In genomic region chr2:70089946-70090523, GRCh38 we compare ENCODE assay signal across 8 cellular contexts. TPM values are rescaled to one million over a fixed set of nuclear protein-coding genes. Genes with fewer than 3 reads are reported as not detected.
DNase-seq lines count a peak whose midpoint lies in the region; ATAC-seq, FAIRE-seq and TF ChIP-seq lines count a peak whose summit lies in the region.

No MANE protein-coding gene starts in this region.

- DNase-seq in activated T-cell treated with anti-CD3 and anti-CD28 coated beads, Interleukin-2, amount 50 U/mL, for 4 hours: no peak
- no peak for DNase-seq in activated T-cell treated with anti-CD3 and anti-CD28 coated beads, Interleukin-2, amount 50 U/mL, for 1 hour
- no peak for DNase-seq in activated naive CD8-positive, alpha-beta T cell treated with anti-CD3 and anti-CD28 coated beads, Interleukin-2, amount 10 ng/mL, durations not matched to agents 7 days and 5 days
- no peak for DNase-seq in right lobe of liver
- DNase-seq in tibial nerve (ENCODE audit: low spot score in 2 of 2): no peak
- DNase-seq in kidney tubule cell (ENCODE audit: low spot score): no peak
- DNase-seq in RCC 7860 (ENCODE audit: low spot score): no peak

- WGBS in right lobe of liver (ENCODE audit: insufficient coverage, low coverage, low lambda C conversion rate, missing lambda C conversion rate): 46% methylated on average over 6 of the region's 6 CpGs
- 20 to 23% methylated on average over 6 of the region's 6 CpGs for WGBS in tibial nerve, 2 donors

- H3K36me3 ChIP-seq in right lobe of liver: no peaks in the 10 kb centered on the region
- H3K36me3 ChIP-seq in tibial nerve: peaks cover 0 to 24% (median 0%) of the 10 kb centered on the region in 3 donors

- TF ChIP-seq EP300 in tibial nerve (IDR thresholded peaks at IDR 0.05): peak in 1 of 2 donors; percentile 12

- peaks cover 0 to 30% (median 9%) of the 10 kb centered on the region in 4 donors for H3K4me1 ChIP-seq in right lobe of liver
- peaks cover 0 to 59% (median 31%) of the 10 kb centered on the region in 4 donors for H3K4me1 ChIP-seq in tibial nerve

- H3K36me3 Mint-ChIP-seq in activated T-cell treated with anti-CD3 and anti-CD28 coated beads, Interleukin-2, amount 50 U/mL, for 4 hours (ENCODE audit: insufficient read depth): peaks cover 31% of the 10 kb centered on the region
- peaks cover 35% of the 10 kb centered on the region for H3K36me3 Mint-ChIP-seq in activated naive CD8-positive, alpha-beta T cell treated with anti-CD3 and anti-CD28 coated beads, Interleukin-2, amount 10 ng/mL, durations not matched to agents 7 days and 5 days

- no peak for ATAC-seq in activated T-cell treated with anti-CD3 and anti-CD28 coated beads, Interleukin-2, amount 50 U/mL, for 4 hours
- no peak for ATAC-seq in activated naive CD8-positive, alpha-beta T cell treated with anti-CD3 and anti-CD28 coated beads, Interleukin-2, amount 10 ng/mL, durations not matched to agents 7 days and 5 days (ENCODE audit: low read depth)
- ATAC-seq in right lobe of liver (no peak), GM19395 (IDR thresholded peaks at IDR 0.05; ENCODE audit: unreplicated experiment) (no peak)

- peak overlapping the region; percentile 97 for H3K27ac Mint-ChIP-seq in activated naive CD8-positive, alpha-beta T cell treated with anti-CD3 and anti-CD28 coated beads, Interleukin-2, amount 10 ng/mL, durations not matched to agents 7 days and 5 days

- no peaks in the 10 kb centered on the region for H3K9me3 Mint-ChIP-seq in activated T-cell treated with anti-CD3 and anti-CD28 coated beads, Interleukin-2, amount 50 U/mL, for 4 hours
- no peaks in the 10 kb centered on the region for H3K9me3 Mint-ChIP-seq in activated naive CD8-positive, alpha-beta T cell treated with anti-CD3 and anti-CD28 coated beads, Interleukin-2, amount 10 ng/mL, durations not matched to agents 7 days and 5 days

- H3K4me3 Mint-ChIP-seq in activated T-cell treated with anti-CD3 and anti-CD28 coated beads, Interleukin-2, amount 50 U/mL, for 4 hours: peak overlapping the region; percentile 98
- peak overlapping the region; percentile 96 for H3K4me3 Mint-ChIP-seq in activated naive CD8-positive, alpha-beta T cell treated with anti-CD3 and anti-CD28 coated beads, Interleukin-2, amount 10 ng/mL, durations not matched to agents 7 days and 5 days

- H3K27ac ChIP-seq in right lobe of liver (peak overlapping the region; percentile 100), tibial nerve (peak overlapping the region; percentile 98 to 100 (median 100))

- H3K9me3 ChIP-seq in right lobe of liver: no peaks in the 10 kb centered on the region
- H3K9me3 ChIP-seq in tibial nerve: no peaks in the 10 kb centered on the region

- H3K27me3 Mint-ChIP-seq in activated T-cell treated with anti-CD3 and anti-CD28 coated beads, Interleukin-2, amount 50 U/mL, for 4 hours (ENCODE audit: low read depth): no peaks in the 10 kb centered on the region
- no peaks in the 10 kb centered on the region for H3K27me3 Mint-ChIP-seq in activated naive CD8-positive, alpha-beta T cell treated with anti-CD3 and anti-CD28 coated beads, Interleukin-2, amount 10 ng/mL, durations not matched to agents 7 days and 5 days

- no peak for TF ChIP-seq POLR2A in right lobe of liver (IDR thresholded peaks at IDR 0.05)
- no peak for TF ChIP-seq POLR2A in tibial nerve (IDR thresholded peaks at IDR 0.05)

- no peak for TF ChIP-seq CTCF in right lobe of liver (IDR thresholded peaks at IDR 0.05)
- no peak for TF ChIP-seq CTCF in tibial nerve (IDR thresholded peaks at IDR 0.05)

- H3K4me3 ChIP-seq in right lobe of liver: peak overlapping the region; percentile 77 to 91 (median 81)
- peak overlapping the region; percentile 62 to 90 (median 78) for H3K4me3 ChIP-seq in tibial nerve

- H3K27me3 ChIP-seq in right lobe of liver: no peaks in the 10 kb centered on the region
- no peaks in the 10 kb centered on the region for H3K27me3 ChIP-seq in tibial nerve

- intact Hi-C loops in right lobe of liver (cut with DNase I): loop anchor here in 1 of 2 donors (5.0 kb wide), 1 partner anchor 52 kb away; no protein-coding TSS in a partner anchor

- H3K4me1 Mint-ChIP-seq in activated T-cell treated with anti-CD3 and anti-CD28 coated beads, Interleukin-2, amount 50 U/mL, for 4 hours (ENCODE audit: low read depth): peaks cover 49% of the 10 kb centered on the region
- peaks cover 44% of the 10 kb centered on the region for H3K4me1 Mint-ChIP-seq in activated naive CD8-positive, alpha-beta T cell treated with anti-CD3 and anti-CD28 coated beads, Interleukin-2, amount 10 ng/mL, durations not matched to agents 7 days and 5 days

- POLR2A ChIA-PET in activated naive CD8-positive, alpha-beta T cell treated with anti-CD3 and anti-CD28 coated beads, Interleukin-2, amount 10 ng/mL, durations not matched to agents 7 days and 5 days (lab: Charles Lee): interaction anchor here (1.2 to 13.8 kb wide), 7 partner anchors 17 to 176 kb away, joined by 4 to 444 read pairs (median 70); partner anchors contain the start of gene MXD1

- no peak for FAIRE-seq in RCC 7860 (lab: Jason Lieb, UNC)

RNA-seq across cellular contexts. Expression of gene PCBP1, which starts 2.8 kb away (rescaled TPM):
- total RNA-seq in activated T-cell treated with anti-CD3 and anti-CD28 coated beads, Interleukin-2, amount 50 U/mL, for 4 hours: 100 to 1,000 TPM; 427 to 493 (median 462) TPM
- total RNA-seq in activated naive CD8-positive, alpha-beta T cell treated with anti-CD3 and anti-CD28 coated beads, Interleukin-2, amount 10 ng/mL, durations not matched to agents 7 days and 5 days: 100 to 1,000 TPM; 459 to 467 TPM
- 100 to 1,000 TPM; 147 to 220 (median 178) TPM for total RNA-seq in right lobe of liver
- total RNA-seq in tibial nerve: 100 to 1,000 TPM; 157 to 203 (median 188) TPM
